ENCODE assay signal across 8 cellular contexts in the genomic region with DNA sequence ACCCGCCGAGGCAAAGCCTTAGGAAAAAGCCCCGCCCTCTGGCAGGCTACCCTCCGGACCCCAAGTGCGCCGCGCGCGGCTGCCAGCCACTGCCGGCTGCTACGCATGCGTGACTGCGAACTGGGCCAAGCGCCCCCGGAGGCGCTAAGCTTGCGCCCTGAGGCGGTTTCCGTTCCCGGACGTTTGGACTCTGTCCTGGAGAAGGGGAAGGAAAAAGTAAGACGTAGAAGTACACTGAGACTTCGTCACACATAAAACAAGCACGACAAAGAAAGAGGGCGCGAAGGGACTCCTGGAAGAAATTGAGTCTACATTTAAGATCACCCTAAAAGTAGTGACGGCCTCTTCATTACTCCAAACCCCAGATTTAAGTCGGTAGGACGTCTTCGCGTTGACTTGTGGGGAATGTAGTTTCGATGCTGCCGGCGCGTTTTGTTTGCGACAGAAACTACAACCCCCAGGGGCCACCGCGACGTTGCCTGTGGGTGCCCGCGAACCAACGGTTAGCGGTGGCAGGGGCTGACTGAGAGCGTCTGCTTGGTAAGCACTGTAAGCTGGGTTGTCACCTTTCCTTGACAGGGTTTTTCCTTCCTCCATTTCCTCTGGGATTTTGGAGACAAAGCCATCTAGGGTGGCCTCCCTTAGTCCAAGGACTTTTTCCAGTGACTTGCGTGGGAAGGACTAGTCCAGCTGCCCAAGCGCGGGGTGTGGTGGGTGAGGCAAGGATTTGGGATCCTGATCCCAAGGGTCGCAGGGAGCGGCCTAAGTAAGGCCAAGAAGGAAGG. TPM values are rescaled to one million over a fixed set of nuclear protein-coding genes. Genes with fewer than 3 reads are reported as not detected.
DNase-seq lines count a peak whose midpoint lies in the region; ATAC-seq and TF ChIP-seq lines count a peak whose summit lies in the region.

A gene (plus strand): TSS at position 472 of the 785 bp plus-strand sequence. CDS start 49,715 bp downstream, outside the sequence.

- DNase-seq in NCI-H128 (lab: John Stamatoyannopoulos, UW; ENCODE audit: unreplicated experiment) (peak; percentile 94), SW480 (ENCODE audit: low spot score) (peak; percentile 94), Right ventricle myocardium inferior (ENCODE audit: missing footprints) (peak; percentile 99), ovary (peak; percentile 96 to 98 (median 97)), thyroid gland (peak; percentile 94 to 99)
- DNase-seq in activated naive CD8-positive, alpha-beta T cell treated with anti-CD3 and anti-CD28 coated beads, Interleukin-2, amount 50 U/mL, for 24 hours, result peak; percentile 91

- TF ChIP-seq POLR2A in ovary (IDR thresholded peaks at IDR 0.05), result peak; percentile 60
- TF ChIP-seq POLR2A in thyroid gland (IDR thresholded peaks at IDR 0.05), result peak; percentile 47 to 53

- TF ChIP-seq CTCF in GM12873 (IDR thresholded peaks at IDR 0.05; ENCODE audit: insufficient read depth, low read depth, low read length, missing control alignments) (peak; percentile 21), ovary (IDR thresholded peaks at IDR 0.05) (peak in 1 of 3 donors; percentile 27), thyroid gland (IDR thresholded peaks at IDR 0.05) (peak in 1 of 6 experiments; percentile 19)

- H3K4me1 Mint-ChIP-seq in activated naive CD8-positive, alpha-beta T cell treated with anti-CD3 and anti-CD28 coated beads, Interleukin-2, amount 50 U/mL, for 24 hours, result peaks cover 49% of the 10 kb centered on the region

- H3K36me3 Mint-ChIP-seq in activated naive CD8-positive, alpha-beta T cell treated with anti-CD3 and anti-CD28 coated beads, Interleukin-2, amount 50 U/mL, for 24 hours (ENCODE audit: low read depth), result peaks cover 8% of the 10 kb centered on the region

- H3K4me1 ChIP-seq in ovary (ENCODE audit: insufficient read depth), result peaks cover 3% of the 10 kb centered on the region
- H3K4me1 ChIP-seq in thyroid gland, result peaks cover 17 to 20% of the 10 kb centered on the region in 2 donors

- H3K27me3 ChIP-seq in ovary, result no peaks in the 10 kb centered on the region
- H3K27me3 ChIP-seq in thyroid gland, result no peaks in the 10 kb centered on the region

- peak within 1 kb of the TSS; percentile 99 for H3K27ac Mint-ChIP-seq in activated naive CD8-positive, alpha-beta T cell treated with anti-CD3 and anti-CD28 coated beads, Interleukin-2, amount 50 U/mL, for 24 hours

- TF ChIP-seq EP300 in ovary (IDR thresholded peaks at IDR 0.05), result no peak

- intact Hi-C loops in Right ventricle myocardium inferior (cut with DNase I), result loop anchor here (1.0 kb wide), 1 partner anchor 288 kb away; no protein-coding TSS in a partner anchor
- intact Hi-C loops in ovary (cut with DNase I), result loop anchor here in 2 of 4 donors (5.0 to 10.0 kb wide), 2 partner anchors 290 to 592 kb away; a partner anchor contains a TSS
- intact Hi-C loops in thyroid gland (cut with DNase I), result loop anchor here (10.0 kb wide), 1 partner anchor 540 kb away; no protein-coding TSS in a partner anchor

- peak within 1 kb of the TSS; percentile 93 for H3K4me3 Mint-ChIP-seq in activated naive CD8-positive, alpha-beta T cell treated with anti-CD3 and anti-CD28 coated beads, Interleukin-2, amount 50 U/mL, for 24 hours

- H3K36me3 ChIP-seq in ovary (no peaks in the 10 kb centered on the region), thyroid gland (no peaks in the 10 kb centered on the region)

- H3K27ac ChIP-seq in ovary, result peak within 1 kb of the TSS; percentile 93 to 99
- peak within 1 kb of the TSS; percentile 80 to 99 (median 98) for H3K27ac ChIP-seq in thyroid gland

- no peaks in the 10 kb centered on the region for H3K9me3 Mint-ChIP-seq in activated naive CD8-positive, alpha-beta T cell treated with anti-CD3 and anti-CD28 coated beads, Interleukin-2, amount 50 U/mL, for 24 hours

- peak within 1 kb of the TSS; percentile 80 for H3K4me3 ChIP-seq in ovary
- peak within 1 kb of the TSS; percentile 50 to 80 (median 64) for H3K4me3 ChIP-seq in thyroid gland (replicated peaks in 1 of 3)

- no peaks in the 10 kb centered on the region for H3K27me3 Mint-ChIP-seq in activated naive CD8-positive, alpha-beta T cell treated with anti-CD3 and anti-CD28 coated beads, Interleukin-2, amount 50 U/mL, for 24 hours

- no peaks in the 10 kb centered on the region for H3K9me3 ChIP-seq in ovary
- no peaks in the 10 kb centered on the region for H3K9me3 ChIP-seq in thyroid gland

- ATAC-seq in HG02678 (IDR thresholded peaks at IDR 0.05; ENCODE audit: unreplicated experiment), result peak; percentile 72
- ATAC-seq in activated naive CD8-positive, alpha-beta T cell treated with anti-CD3 and anti-CD28 coated beads, Interleukin-2, amount 50 U/mL, for 24 hours, result peak; percentile 71
- peak; percentile 73 for ATAC-seq in Right ventricle myocardium inferior

- 0 to 1% (median 0%) methylated on average over 46 to 49 of the region's 49 CpGs for WGBS in ovary, 3 donors
- 0% methylated on average over 32 to 47 of the region's 49 CpGs for WGBS in thyroid gland, 2 donors

RNA-seq across cellular contexts. Expression of the gene that starts here (rescaled TPM):
- total RNA-seq in Right ventricle myocardium inferior (7.7 TPM), ovary (10 to 100 TPM in 3 of 7 donors, 1 to 10 TPM in 4; 7.4 to 12.6 (median 9.7) TPM), thyroid gland (10 to 100 TPM; 15.0 to 27.7 (median 19.5) TPM)
- 1 to 10 TPM; 4.9 to 9.1 TPM for polyA plus RNA-seq in ovary

Comparison
In these comparisons a context has a peak if more than half of its experiments do, and no peak if none do; other contexts are left out.
1. Peak in every context shown above with its lines: DNase-seq, ATAC-seq, H3K4me3 ChIP-seq and H3K27ac ChIP-seq.